In the genomic region with DNA sequence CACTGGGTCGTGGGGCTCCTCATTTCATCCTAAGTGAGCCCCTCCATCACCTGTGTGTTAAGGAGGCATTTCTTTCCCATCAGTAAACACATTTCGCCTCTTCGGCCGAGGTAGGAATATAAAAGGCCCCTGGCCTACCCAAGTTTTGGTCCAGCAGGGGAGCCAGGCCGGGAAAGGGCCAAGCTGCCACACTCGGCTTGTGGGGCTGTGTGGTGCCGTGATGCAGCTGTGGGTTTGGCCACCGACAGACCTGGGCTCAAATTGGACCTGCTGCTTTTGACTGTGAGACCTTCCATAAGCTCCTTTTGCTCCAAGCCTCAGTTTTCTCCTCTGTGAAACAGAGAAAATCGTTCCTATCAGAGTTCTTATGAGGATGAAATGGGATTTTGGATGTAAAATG, we compare ENCODE assay signal across 1 cellular context.
TF ChIP-seq lines count a peak whose summit lies in the region.

No MANE protein-coding gene starts in this region.

TF ChIP-seq in GM12878, 131 proteins besides CTCF, POLR2A, EP300 and RAD21:
- TF ChIP-seq, protein P1, sequence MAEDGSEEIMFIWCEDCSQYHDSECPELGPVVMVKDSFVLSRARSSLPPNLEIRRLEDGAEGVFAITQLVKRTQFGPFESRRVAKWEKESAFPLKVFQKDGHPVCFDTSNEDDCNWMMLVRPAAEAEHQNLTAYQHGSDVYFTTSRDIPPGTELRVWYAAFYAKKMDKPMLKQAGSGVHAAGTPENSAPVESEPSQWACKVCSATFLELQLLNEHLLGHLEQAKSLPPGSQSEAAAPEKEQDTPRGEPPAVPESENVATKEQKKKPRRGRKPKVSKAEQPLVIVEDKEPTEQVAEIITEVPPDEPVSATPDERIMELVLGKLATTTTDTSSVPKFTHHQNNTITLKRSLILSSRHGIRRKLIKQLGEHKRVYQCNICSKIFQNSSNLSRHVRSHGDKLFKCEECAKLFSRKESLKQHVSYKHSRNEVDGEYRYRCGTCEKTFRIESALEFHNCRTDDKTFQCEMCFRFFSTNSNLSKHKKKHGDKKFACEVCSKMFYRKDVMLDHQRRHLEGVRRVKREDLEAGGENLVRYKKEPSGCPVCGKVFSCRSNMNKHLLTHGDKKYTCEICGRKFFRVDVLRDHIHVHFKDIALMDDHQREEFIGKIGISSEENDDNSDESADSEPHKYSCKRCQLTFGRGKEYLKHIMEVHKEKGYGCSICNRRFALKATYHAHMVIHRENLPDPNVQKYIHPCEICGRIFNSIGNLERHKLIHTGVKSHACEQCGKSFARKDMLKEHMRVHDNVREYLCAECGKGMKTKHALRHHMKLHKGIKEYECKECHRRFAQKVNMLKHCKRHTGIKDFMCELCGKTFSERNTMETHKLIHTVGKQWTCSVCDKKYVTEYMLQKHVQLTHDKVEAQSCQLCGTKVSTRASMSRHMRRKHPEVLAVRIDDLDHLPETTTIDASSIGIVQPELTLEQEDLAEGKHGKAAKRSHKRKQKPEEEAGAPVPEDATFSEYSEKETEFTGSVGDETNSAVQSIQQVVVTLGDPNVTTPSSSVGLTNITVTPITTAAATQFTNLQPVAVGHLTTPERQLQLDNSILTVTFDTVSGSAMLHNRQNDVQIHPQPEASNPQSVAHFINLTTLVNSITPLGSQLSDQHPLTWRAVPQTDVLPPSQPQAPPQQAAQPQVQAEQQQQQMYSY (CRISPR knock-in tag; IDR thresholded peaks at IDR 0.05): no peak
- TF ChIP-seq ZNF384 (IDR thresholded peaks at IDR 0.05; ENCODE audit: borderline replicate concordance, low read depth, low read length): no peak
- no peak for TF ChIP-seq TAF1 (IDR thresholded peaks at IDR 0.05; ENCODE audit: borderline replicate concordance, low read depth, low read length)
- TF ChIP-seq NR2F1 (conservative IDR thresholded peaks at IDR 0.05): no peak
